In the genomic region with DNA sequence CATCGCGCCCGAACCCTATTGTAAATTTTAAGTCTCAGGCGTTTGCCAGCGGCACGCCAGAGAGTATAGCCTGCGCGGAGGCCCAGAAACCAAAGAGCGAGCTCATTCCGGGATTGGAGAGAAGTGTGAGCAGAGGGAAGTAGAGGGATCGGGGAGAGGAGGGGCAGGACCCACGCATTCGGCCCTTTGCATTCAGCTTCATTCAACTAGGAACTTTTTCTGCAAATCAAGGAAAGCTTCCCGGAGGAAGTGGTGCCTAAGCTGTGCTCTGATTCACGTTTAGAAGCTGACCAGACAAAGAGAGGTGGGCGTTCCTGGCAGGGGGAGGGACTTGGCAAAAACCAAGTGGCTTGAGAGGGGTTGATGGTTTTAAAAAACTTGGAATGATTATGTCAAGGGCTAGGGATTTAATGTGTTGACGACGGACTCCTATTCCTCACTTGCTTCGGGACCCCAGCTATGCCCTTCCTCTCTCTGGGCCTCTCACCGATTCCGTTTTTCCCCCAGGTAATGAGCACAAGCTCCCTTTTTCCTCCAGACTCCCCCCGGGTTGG, we compare ENCODE assay signal across 8 cellular contexts. TPM values are rescaled to one million over a fixed set of nuclear protein-coding genes. Genes with fewer than 3 reads are reported as not detected.
A peak's percentile ranks its signal among the peaks of the same experiment; 100 is the strongest.
DNase-seq lines count a peak whose midpoint lies in the region; ATAC-seq, FAIRE-seq and TF ChIP-seq lines count a peak whose summit lies in the region.

No MANE protein-coding gene starts in this region.

- peak overlapping the region; percentile 97 for H3K4me3 Mint-ChIP-seq in T-helper 2 cell treated with Interferon-gamma antibody and Interleukin-4, amounts not matched to agents 5 μg/mL and 100 μg/mL, for 36 hours
- H3K4me3 Mint-ChIP-seq in mesothelial cell of epicardium = peak overlapping the region; percentile 86

- no peak for TF ChIP-seq RAD21 in HCT116 (IDR thresholded peaks at IDR 0.05; ENCODE audit: low read depth)

- H4K20me1 ChIP-seq in HCT116 (ENCODE audit: insufficient read depth) (peaks cover 18% of the 10 kb centered on the region; the same call in 1 of the 2 replicates), endothelial cell of umbilical vein (replicated peaks; ENCODE audit: control insufficient read depth, extremely low read depth, insufficient read depth, low read length) (no peaks in the 10 kb centered on the region)

- BruUV-seq in HCT116 (replicated peaks; lab: Mats Ljungman, UMichigan) = TSS peak; percentile 100
- BruUV-seq in endothelial cell of umbilical vein (replicated peaks; lab: Mats Ljungman, UMichigan) = no TSS peak

- no peaks in the 10 kb centered on the region for H3K9me3 Mint-ChIP-seq in T-helper 2 cell treated with Interferon-gamma antibody and Interleukin-4, amounts not matched to agents 5 μg/mL and 100 μg/mL, for 36 hours
- H3K9me3 Mint-ChIP-seq in mesothelial cell of epicardium = no peaks in the 10 kb centered on the region

- H3K27ac Mint-ChIP-seq in T-helper 2 cell treated with Interferon-gamma antibody and Interleukin-4, amounts not matched to agents 5 μg/mL and 100 μg/mL, for 36 hours = peak overlapping the region; percentile 98
- H3K27ac Mint-ChIP-seq in mesothelial cell of epicardium = peak overlapping the region; percentile 100

- ATAC-seq in HCT116 = peak; percentile 37

- DNase-seq in SKM-1 treated with dmso at 0.1 percent for 144 hours (lab: John Stamatoyannopoulos, UW; ENCODE audit: unreplicated experiment) = peak; percentile 30
- no peak for DNase-seq in SKM-1 (lab: John Stamatoyannopoulos, UW; ENCODE audit: unreplicated experiment)
- peak; percentile 97 for DNase-seq in HCT116 (ENCODE audit: low read depth, low spot score)
- DNase-seq in NCI-H146 treated with DMSO at 0.1 percent for 48 hours (lab: John Stamatoyannopoulos, UW; ENCODE audit: unreplicated experiment) = peak; percentile 96
- no peak for DNase-seq in T-helper 2 cell treated with Interferon-gamma antibody and Interleukin-4, amounts not matched to agents 5 μg/mL and 100 μg/mL, for 36 hours (ENCODE audit: low spot score)
- DNase-seq in endothelial cell of umbilical vein (ENCODE audit: low read depth, low spot score) = no peak
- DNase-seq in mesothelial cell of epicardium (ENCODE audit: low spot score in 2 of 2, unreplicated experiment in 2 of 2) = no peak

- H3K36me3 ChIP-seq in HCT116 (ENCODE audit: control insufficient read depth in 1 of 2, insufficient read depth in 2 of 2, low read length in 2 of 2) (peaks cover 2 to 8% of the 10 kb centered on the region in 2 experiments; a peak in 2 of 4 replicates), endothelial cell of umbilical vein (ENCODE audit: control insufficient read depth in 2 of 2, extremely low read depth in 1 of 2, insufficient read depth in 2 of 2, low read length in 2 of 2) (no peaks in the 10 kb centered on the region), thymus (ENCODE audit: control insufficient read depth, insufficient read depth) (peaks cover 14% of the 10 kb centered on the region)

- intact Hi-C loops in HCT116 (cut with micrococcal nuclease) = loop anchor here (1.0 to 5.0 kb wide), 4 partner anchors 36 to 173 kb away; partner anchors contain the start of genes PRR12 and RRAS
- intact Hi-C loops in endothelial cell of umbilical vein (cut with micrococcal nuclease) = loop anchor here (1.0 to 5.0 kb wide), 5 partner anchors 11 to 191 kb away; partner anchors contain the start of genes BCL2L12, IRF3, PNKP and RRAS

- H3K36me3 Mint-ChIP-seq in T-helper 2 cell treated with Interferon-gamma antibody and Interleukin-4, amounts not matched to agents 5 μg/mL and 100 μg/mL, for 36 hours (ENCODE audit: low read depth) = peaks cover 14% of the 10 kb centered on the region
- H3K36me3 Mint-ChIP-seq in mesothelial cell of epicardium = peaks cover 4% of the 10 kb centered on the region

- dilution Hi-C loops in endothelial cell of umbilical vein (cut with MboI; ENCODE audit: extremely low pct_ligation_motif_present, low sequenced_read_pairs) = no loop called here

- H3K9ac ChIP-seq in HCT116 (ENCODE audit: low read length) = peak overlapping the region; percentile 99
- peak overlapping the region; percentile 93 for H3K9ac ChIP-seq in endothelial cell of umbilical vein (replicated peaks; ENCODE audit: extremely low read depth, insufficient read depth, low read length)

- peaks cover 30% of the 10 kb centered on the region for H3K4me1 Mint-ChIP-seq in T-helper 2 cell treated with Interferon-gamma antibody and Interleukin-4, amounts not matched to agents 5 μg/mL and 100 μg/mL, for 36 hours (ENCODE audit: low read depth)
- H3K4me1 Mint-ChIP-seq in mesothelial cell of epicardium = peaks cover 29% of the 10 kb centered on the region

- H3K27me3 ChIP-seq in HCT116 (ENCODE audit: insufficient read depth, low read length) (no peaks in the 10 kb centered on the region), endothelial cell of umbilical vein (ENCODE audit: control insufficient read depth in 2 of 2, insufficient read depth in 2 of 2, low read length in 2 of 2) (no peaks in the 10 kb centered on the region), thymus (ENCODE audit: control insufficient read depth, insufficient read depth) (no peaks in the 10 kb centered on the region)

- no peaks in the 10 kb centered on the region for H3K9me2 ChIP-seq in HCT116 (ENCODE audit: insufficient read depth)

- POLR2A ChIA-PET in HCT116 (lab: Charles Lee) (interaction anchor here (0.7 to 4.3 kb wide), 23 partner anchors 11 to 683 kb away, joined by 3 to 92 read pairs (median 4); partner anchors contain the start of genes ALDH16A1, AP2A1, ATF5 and BCL2L12), endothelial cell of umbilical vein (lab: Charles Lee) (interaction anchor here (0.9 to 3.0 kb wide), 8 partner anchors 11 to 188 kb away, joined by 3 to 15 read pairs (median 4); partner anchors contain the start of genes AP2A1, BCL2L12, IRF3 and RRAS)

- peak overlapping the region; percentile 95 for H3K27ac ChIP-seq in HCT116 (ENCODE audit: low read depth, low read length)
- peak overlapping the region; percentile 95 for H3K27ac ChIP-seq in endothelial cell of umbilical vein (ENCODE audit: insufficient read depth, low read depth, low read length)
- peak overlapping the region; percentile 67 for H3K27ac ChIP-seq in thymus (ENCODE audit: low read depth)

- H3K4me3 ChIP-seq in HCT116 (replicated peaks in 1 of 2; ENCODE audit: low read depth in 1 of 2, low read length in 2 of 2) (peak overlapping the region; percentile 55 to 93), endothelial cell of umbilical vein (replicated peaks in 1 of 3; ENCODE audit: insufficient read depth in 1 of 3, low read depth in 1 of 3, low read length in 3 of 3) (peak overlapping the region; percentile 28 to 39 (median 30)), thymus (ENCODE audit: low read length) (peak overlapping the region; percentile 91)

- RAD21 ChIA-PET in HCT116 (lab: Charles Lee; ENCODE audit: low non-redundant PET in 1 of 2, low total read pairs in 2 of 2, uncharacterized antibody in 2 of 2, unreplicated experiment in 2 of 2) = interaction anchor here in 1 of 2 experiments (0.5 to 1.3 kb wide), 3 partner anchors 36 to 683 kb away, joined by 3 to 6 read pairs (median 5); partner anchors contain the start of genes PRR12, RRAS and RUVBL2

- H3K27me3 Mint-ChIP-seq in T-helper 2 cell treated with Interferon-gamma antibody and Interleukin-4, amounts not matched to agents 5 μg/mL and 100 μg/mL, for 36 hours (ENCODE audit: low read depth) = no peaks in the 10 kb centered on the region
- no peaks in the 10 kb centered on the region for H3K27me3 Mint-ChIP-seq in mesothelial cell of epicardium (ENCODE audit: low read depth)

- no peaks in the 10 kb centered on the region for H3K9me3 ChIP-seq in HCT116 (ENCODE audit: control insufficient read depth in 1 of 2, insufficient read depth in 1 of 2, low read depth in 1 of 2, low read length in 2 of 2)
- no peaks in the 10 kb centered on the region for H3K9me3 ChIP-seq in endothelial cell of umbilical vein (replicated peaks; ENCODE audit: control insufficient read depth, insufficient read depth, low read length)
- H3K9me3 ChIP-seq in thymus (ENCODE audit: control insufficient read depth) = no peaks in the 10 kb centered on the region

- 2% methylated on average over 22 of the region's 22 CpGs for WGBS in thymus

- TF ChIP-seq POLR2A in HCT116 (IDR thresholded peaks at IDR 0.05; ENCODE audit: borderline replicate concordance, extremely low read depth, insufficient read depth, insufficient read length) (peak; percentile 96), endothelial cell of umbilical vein (IDR thresholded peaks at IDR 0.05; ENCODE audit: low read depth, low read length) (peak; percentile 72)

- CTCF ChIA-PET in HCT116 (lab: Charles Lee) (interaction anchor here (0.9 to 3.4 kb wide), 10 partner anchors 10 to 130 kb away, joined by 3 to 19 read pairs (median 3); partner anchors contain the start of genes BCL2L12, IRF3, NOSIP and PRR12), endothelial cell of umbilical vein (lab: Charles Lee) (interaction anchor here (0.7 to 3.2 kb wide), 13 partner anchors 9 to 203 kb away, joined by 3 to 15 read pairs (median 4); partner anchors contain the start of genes BCL2L12, FLT3LG, FUZ and IRF3)

- H3K4me2 ChIP-seq in HCT116 (ENCODE audit: low read length) (peak overlapping the region; percentile 98), endothelial cell of umbilical vein (ENCODE audit: insufficient read depth, low read length) (peak overlapping the region; percentile 60)

- H3K79me2 ChIP-seq in HCT116 (ENCODE audit: insufficient read depth, low read length) = peaks cover 41% of the 10 kb centered on the region
- H3K79me2 ChIP-seq in endothelial cell of umbilical vein (ENCODE audit: control insufficient read depth, insufficient read depth, low read length) = peaks cover 39% of the 10 kb centered on the region

- peaks cover 36 to 53% of the 10 kb centered on the region in 2 experiments for H3K4me1 ChIP-seq in HCT116 (ENCODE audit: control insufficient read depth in 1 of 2, insufficient read depth in 2 of 2, low read length in 2 of 2)
- H3K4me1 ChIP-seq in endothelial cell of umbilical vein (ENCODE audit: control insufficient read depth, extremely low read depth, insufficient read depth, low read length) = peaks cover 25% of the 10 kb centered on the region
- H3K4me1 ChIP-seq in thymus (ENCODE audit: control insufficient read depth, insufficient read depth, low read length) = peaks cover 15% of the 10 kb centered on the region

- no peaks in the 10 kb centered on the region for H3K9me1 ChIP-seq in endothelial cell of umbilical vein (replicated peaks; ENCODE audit: control insufficient read depth, extremely low read depth, insufficient read depth, low read length)

- H2AFZ ChIP-seq in HCT116 (ENCODE audit: low read depth, low read length, poor library complexity, severe bottlenecking) (peak overlapping the region; percentile 27), endothelial cell of umbilical vein (ENCODE audit: low read depth, low read length) (peak overlapping the region; percentile 83)

- no peak for FAIRE-seq in endothelial cell of umbilical vein (lab: Jason Lieb, UNC)

- no peak for TF ChIP-seq CTCF in HCT116 (IDR thresholded peaks at IDR 0.05 in 2 of 3, conservative IDR thresholded peaks at IDR 0.05 in 1 of 3; ENCODE audit: borderline replicate concordance in 1 of 3, insufficient read depth in 1 of 3, low read depth in 2 of 3, low read length in 2 of 3)
- no peak for TF ChIP-seq CTCF in endothelial cell of umbilical vein (IDR thresholded peaks at IDR 0.05; ENCODE audit: extremely low read depth in 1 of 2, insufficient read depth in 1 of 2, low read depth in 1 of 2, low read length in 2 of 2)
- TF ChIP-seq CTCF in mesothelial cell of epicardium (IDR thresholded peaks at IDR 0.05; ENCODE audit: unreplicated experiment) = no peak

RNA-seq across cellular contexts. Expression of gene PRMT1, which starts 0.9 kb away (rescaled TPM):
- total RNA-seq in HCT116 (2021; ENCODE audit: unreplicated experiment) (428 TPM), endothelial cell of umbilical vein (234 and 242 TPM in 2 replicates), mesothelial cell of epicardium (273 to 283 TPM (median 280 TPM) in 3 replicates)
- 595 and 673 TPM in 2 replicates for polyA plus RNA-seq in HCT116 (2012)
- polyA plus RNA-seq in endothelial cell of umbilical vein (542 and 599 TPM in 2 replicates), thymus (101 TPM)
- polyA plus RNA-seq in endothelial cell of umbilical vein (2011; cell fraction: cytosol; rRNA removed) = 446 and 459 TPM in 2 replicates
- polyA plus RNA-seq in endothelial cell of umbilical vein (2011; cell fraction: nucleus; rRNA removed) = 318 and 339 TPM in 2 replicates
- polyA plus RNA-seq in endothelial cell of umbilical vein (2012) = 240 and 285 TPM in 2 replicates
- polyA minus RNA-seq in endothelial cell of umbilical vein = 384 and 465 TPM in 2 replicates
- 163 TPM for polyA minus RNA-seq in endothelial cell of umbilical vein (2011; cell fraction: cytosol; rRNA and poly(A)+ RNA removed)
- 97.3 and 127 TPM in 2 replicates for polyA minus RNA-seq in endothelial cell of umbilical vein (2011; cell fraction: nucleus; rRNA and poly(A)+ RNA removed)

RNA-seq across cellular contexts. Expression of gene BCL2L12, which starts 10.5 kb away (rescaled TPM):
- total RNA-seq in HCT116 (2021; ENCODE audit: unreplicated experiment) = 93.9 TPM
- polyA plus RNA-seq in HCT116 (2012) = 71.6 and 83.5 TPM in 2 replicates
- 52.4 and 58.5 TPM in 2 replicates for total RNA-seq in endothelial cell of umbilical vein
- 49.8 and 62.2 TPM in 2 replicates for polyA plus RNA-seq in endothelial cell of umbilical vein
- polyA plus RNA-seq in endothelial cell of umbilical vein (2011; cell fraction: cytosol; rRNA removed) = 41.3 and 48.3 TPM in 2 replicates
- polyA plus RNA-seq in endothelial cell of umbilical vein (2011; cell fraction: nucleus; rRNA removed) = 21.9 and 25.4 TPM in 2 replicates
- 39.3 and 46.4 TPM in 2 replicates for polyA plus RNA-seq in endothelial cell of umbilical vein (2012)
- 9.3 and 16.3 TPM in 2 replicates for polyA minus RNA-seq in endothelial cell of umbilical vein
- 19.5 TPM for polyA minus RNA-seq in endothelial cell of umbilical vein (2011; cell fraction: cytosol; rRNA and poly(A)+ RNA removed)
- 5.0 and 5.1 TPM in 2 replicates for polyA minus RNA-seq in endothelial cell of umbilical vein (2011; cell fraction: nucleus; rRNA and poly(A)+ RNA removed)
- 44.5 to 46.0 TPM (median 44.7 TPM) in 3 replicates for total RNA-seq in mesothelial cell of epicardium
- polyA plus RNA-seq in thymus = 27.1 TPM

RNA-seq across cellular contexts. Expression of gene IRF3, which starts 10.6 kb away (rescaled TPM):
- total RNA-seq in HCT116 (2021; ENCODE audit: unreplicated experiment) (129 TPM), endothelial cell of umbilical vein (73.5 and 79.1 TPM in 2 replicates), mesothelial cell of epicardium (89.4 to 101 TPM (median 95.0 TPM) in 3 replicates)
- polyA plus RNA-seq in HCT116 (2012) = 109 and 131 TPM in 2 replicates
- polyA plus RNA-seq in endothelial cell of umbilical vein (64.8 and 92.1 TPM in 2 replicates), thymus (259 TPM)
- 52.6 and 62.7 TPM in 2 replicates for polyA plus RNA-seq in endothelial cell of umbilical vein (2011; cell fraction: cytosol; rRNA removed)
- 119 and 141 TPM in 2 replicates for polyA plus RNA-seq in endothelial cell of umbilical vein (2011; cell fraction: nucleus; rRNA removed)
- 78.7 and 85.0 TPM in 2 replicates for polyA plus RNA-seq in endothelial cell of umbilical vein (2012)
- polyA minus RNA-seq in endothelial cell of umbilical vein = 27.8 and 36.0 TPM in 2 replicates
- 46.0 TPM for polyA minus RNA-seq in endothelial cell of umbilical vein (2011; cell fraction: cytosol; rRNA and poly(A)+ RNA removed)
- 14.4 and 22.8 TPM in 2 replicates for polyA minus RNA-seq in endothelial cell of umbilical vein (2011; cell fraction: nucleus; rRNA and poly(A)+ RNA removed)

RNA-seq across cellular contexts. Expression of gene ADM5, which starts 13.2 kb away (rescaled TPM):
- 12.1 TPM for total RNA-seq in HCT116 (2021; ENCODE audit: unreplicated experiment)
- 6.4 and 7.6 TPM in 2 replicates for polyA plus RNA-seq in HCT116 (2012)
- total RNA-seq in endothelial cell of umbilical vein = 3.3 and 4.4 TPM in 2 replicates
- 3.3 and 4.5 TPM in 2 replicates for polyA plus RNA-seq in endothelial cell of umbilical vein
- polyA plus RNA-seq in endothelial cell of umbilical vein (2011; cell fraction: cytosol; rRNA removed) = 0.66 and 1.1 TPM in 2 replicates
- 15.0 and 15.1 TPM in 2 replicates for polyA plus RNA-seq in endothelial cell of umbilical vein (2011; cell fraction: nucleus; rRNA removed)
- 0.63 and 1.3 TPM in 2 replicates for polyA plus RNA-seq in endothelial cell of umbilical vein (2012)
- polyA minus RNA-seq in endothelial cell of umbilical vein = 0.97 and 1.2 TPM in 2 replicates
- polyA minus RNA-seq in endothelial cell of umbilical vein (2011; cell fraction: cytosol; rRNA and poly(A)+ RNA removed) = 3.7 TPM
- 3.6 and 5.0 TPM in 2 replicates for polyA minus RNA-seq in endothelial cell of umbilical vein (2011; cell fraction: nucleus; rRNA and poly(A)+ RNA removed)
- total RNA-seq in mesothelial cell of epicardium = 10.4 to 10.5 TPM (median 10.4 TPM) in 3 replicates
- 5.5 TPM for polyA plus RNA-seq in thymus

RNA-seq across cellular contexts. Expression of gene CPT1C, which starts 14.7 kb away (rescaled TPM):
- total RNA-seq in HCT116 (2021; ENCODE audit: unreplicated experiment) (12.0 TPM), endothelial cell of umbilical vein (24.7 and 45.7 TPM in 2 replicates), mesothelial cell of epicardium (60.3 to 62.5 TPM (median 60.9 TPM) in 3 replicates)
- 17.6 and 18.4 TPM in 2 replicates for polyA plus RNA-seq in HCT116 (2012)
- polyA plus RNA-seq in endothelial cell of umbilical vein (80.8 and 88.3 TPM in 2 replicates), thymus (3.5 TPM)
- polyA plus RNA-seq in endothelial cell of umbilical vein (2011; cell fraction: cytosol; rRNA removed) = 27.2 and 35.7 TPM in 2 replicates
- polyA plus RNA-seq in endothelial cell of umbilical vein (2011; cell fraction: nucleus; rRNA removed) = 286 and 359 TPM in 2 replicates
- 28.2 and 30.0 TPM in 2 replicates for polyA plus RNA-seq in endothelial cell of umbilical vein (2012)
- polyA minus RNA-seq in endothelial cell of umbilical vein = 40.1 and 47.8 TPM in 2 replicates
- not detected for polyA minus RNA-seq in endothelial cell of umbilical vein (2011; cell fraction: cytosol; rRNA and poly(A)+ RNA removed)
- polyA minus RNA-seq in endothelial cell of umbilical vein (2011; cell fraction: nucleus; rRNA and poly(A)+ RNA removed) = 42.0 and 59.1 TPM in 2 replicates

Comparison
In these comparisons a context has a peak if more than half of its experiments do, and no peak if none do; other contexts are left out.
1. DNase-seq: peak in SKM-1 treated with dmso at 0.1 percent for 144 hours (single experiment), HCT116 (single experiment) and NCI-H146 treated with DMSO at 0.1 percent for 48 hours (single experiment); none in SKM-1 (single experiment), T-helper 2 cell treated with Interferon-gamma antibody and Interleukin-4, amounts not matched to agents 5 μg/mL and 100 μg/mL, for 36 hours (single experiment), endothelial cell of umbilical vein (single experiment) and mesothelial cell of epicardium (0 of 2).
2. H3K4me3 ChIP-seq: peak in every context shown above with its lines; median percentile 91 in thymus; 74 in HCT116; 30 in endothelial cell of umbilical vein.
3. Peak in every context shown above with its lines, with median percentiles within 50 percentile points of each other: H3K27ac ChIP-seq.